ENCODE assay signal across 18 cellular contexts in the genomic region with DNA sequence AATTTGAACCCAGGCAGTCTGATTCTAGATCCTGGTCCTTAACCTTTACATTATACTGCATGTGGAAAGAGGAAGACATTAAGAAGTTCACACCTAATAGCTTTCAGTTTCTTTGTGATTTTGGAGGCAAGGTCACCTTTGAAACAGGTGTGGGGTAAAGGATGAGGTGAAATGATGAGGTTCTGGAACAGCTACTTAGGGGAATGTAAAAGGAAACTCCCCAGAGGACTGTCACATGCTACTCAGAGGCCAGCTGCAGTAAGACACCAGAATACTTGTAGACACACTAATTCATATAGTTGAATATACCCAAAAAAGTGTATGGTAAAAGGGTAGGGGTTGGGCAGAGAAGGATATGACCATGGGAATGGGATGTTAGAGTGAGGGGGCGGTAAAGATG. TPM values are rescaled to one million over a fixed set of nuclear protein-coding genes. Genes with fewer than 3 reads are reported as not detected.
DNase-seq lines count a peak whose midpoint lies in the region; ATAC-seq and TF ChIP-seq lines count a peak whose summit lies in the region.
"Had no signal": no experiment of that assay in that cellular context is flagged by ENCODE, and none has a peak within 500 bp of the region (broad histone marks: within the 10 kb centered on the region; RNA-seq: fewer than 3 reads in every experiment).

No MANE protein-coding gene starts in this region.

- H3K27ac ChIP-seq in C4-2B = peak overlapping the region; percentile 53; the same call in 1 of the 2 replicates
- peak overlapping the region; percentile 69 for H3K27ac ChIP-seq in VCaP
- H3K27ac ChIP-seq in ovary = no peak overlapping the region
- H3K27ac ChIP-seq: brain microvascular endothelial cell had no signal

- TF ChIP-seq CTCF in C4-2B (conservative IDR thresholded peaks at IDR 0.05) (no peak), VCaP (conservative IDR thresholded peaks at IDR 0.05) (no peak), ovary (IDR thresholded peaks at IDR 0.05) (no peak)

- no peaks in the 10 kb centered on the region for H3K36me3 ChIP-seq in ovary
- H3K36me3 ChIP-seq: brain microvascular endothelial cell had no signal

- H3K9me3 ChIP-seq in ovary = no peaks in the 10 kb centered on the region

- no peaks in the 10 kb centered on the region for H3K27me3 ChIP-seq in ovary
- H3K27me3 ChIP-seq: brain microvascular endothelial cell had no signal

- ATAC-seq in GM19023 (IDR thresholded peaks at IDR 0.05; ENCODE audit: unreplicated experiment) (peak; percentile 51), HG02870 (IDR thresholded peaks at IDR 0.05; ENCODE audit: unreplicated experiment) (peak; percentile 67)

- 94 to 98% (median 96%) methylated on average over 1 of the region's 1 CpG for WGBS in ovary, 3 donors

- TF ChIP-seq POLR2A in ovary (IDR thresholded peaks at IDR 0.05) = no peak

- DNase-seq in ovary (no peak), hepatic stellate cell (ENCODE audit: low spot score) (no peak), amygdala (lab: John Stamatoyannopoulos, UW) (no peak)
- DNase-seq in stimulated activated CD4-positive, alpha-beta T cell treated with anti-CD3 and anti-CD28 coated beads, Interleukin-15, amount 100 ng/mL, for 24 hours = no peak
- DNase-seq: activated CD4-positive, alpha-beta T cell treated with anti-CD3 and anti-CD28 coated beads, Interleukin-2, amount 50 U/mL, for 4 hours; activated T-cell treated with anti-CD3 and anti-CD28 coated beads, Interleukin-2, amount 50 U/mL, for 24 hours; brain microvascular endothelial cell; CD4-positive, alpha-beta T cell; DMS79 treated with DMSO at 0.1 percent for 48 hours; glutamatergic neuron; naive B cell; NCI-H1092; posterior cingulate gyrus had no signal

- H3K4me3 ChIP-seq in ovary = no peak overlapping the region
- H3K4me3 ChIP-seq: lung had no signal

- H3K4me1 ChIP-seq in ovary (ENCODE audit: insufficient read depth) = no peaks in the 10 kb centered on the region

- no peak for TF ChIP-seq EP300 in ovary (IDR thresholded peaks at IDR 0.05)

- intact Hi-C loops in ovary (cut with DNase I) = no loop called here

RNA-seq across cellular contexts. Expression of a gene that starts 5.4 kb away (rescaled TPM):
- total RNA-seq in ovary = 10 to 100 TPM; 20.6 to 27.6 (median 24.1) TPM
- polyA plus RNA-seq in ovary = 10 to 100 TPM; 20.5 to 26.6 TPM

RNA-seq across cellular contexts. Expression of a gene that starts 5.6 kb away (rescaled TPM):
- total RNA-seq in ovary = 10 to 100 TPM; 15.3 to 45.2 (median 24.4) TPM
- 10 to 100 TPM; 11.8 to 23.3 TPM for polyA plus RNA-seq in ovary

Comparison
In these comparisons a context has a peak if more than half of its experiments do, and no peak if none do; other contexts are left out.
1. H3K27ac ChIP-seq: peak in C4-2B (single experiment) and VCaP (single experiment); none in ovary (0 of 2).